Comparison of ENCODE assay signal across 23 cellular contexts in genomic region chr17:27464431-27464830, GRCh38. TPM values are rescaled to one million over a fixed set of nuclear protein-coding genes. Genes with fewer than 3 reads are reported as not detected.
DNase-seq lines count a peak whose midpoint lies in the region; ATAC-seq and TF ChIP-seq lines count a peak whose summit lies in the region.
"Had no signal": no experiment of that assay in that cellular context is flagged by ENCODE, and none has a peak within 500 bp of the region (broad histone marks: within the 10 kb centered on the region; RNA-seq: fewer than 3 reads in every experiment).

No MANE protein-coding gene starts in this region.

- no peaks in the 10 kb centered on the region for H3K9me3 ChIP-seq in Loucy (ENCODE audit: insufficient read depth, low read depth, low read length)
- no peaks in the 10 kb centered on the region for H3K9me3 ChIP-seq in endodermal cell (ENCODE audit: control insufficient read depth, low read length)
- H3K9me3 ChIP-seq: HAP-1, SK-N-SH had no signal

- H3K9me3 Mint-ChIP-seq in T-helper 1 cell treated with Interleukin-12 subunit alpha and Interleukin-12 subunit beta and Interleukin-4 antibody, amounts not matched to agents 30 μg/mL and 1 μg/mL, for 36 hours: no peaks in the 10 kb centered on the region
- no peaks in the 10 kb centered on the region for H3K9me3 Mint-ChIP-seq in activated naive CD4-positive, alpha-beta T cell treated with anti-CD3 and anti-CD28 coated beads, Interleukin-2, amount 10 ng/mL, durations not matched to agents 7 days and 5 days
- H3K9me3 Mint-ChIP-seq in endodermal cell: no peaks in the 10 kb centered on the region
- H3K9me3 Mint-ChIP-seq: CD4-positive, CD25-positive, alpha-beta regulatory T cell had no signal

- H3K27me3 Mint-ChIP-seq in T-helper 1 cell treated with Interleukin-12 subunit alpha and Interleukin-12 subunit beta and Interleukin-4 antibody, amounts not matched to agents 30 μg/mL and 1 μg/mL, for 36 hours (ENCODE audit: low read depth): no peaks in the 10 kb centered on the region
- no peaks in the 10 kb centered on the region for H3K27me3 Mint-ChIP-seq in activated naive CD4-positive, alpha-beta T cell treated with anti-CD3 and anti-CD28 coated beads, Interleukin-2, amount 10 ng/mL, durations not matched to agents 7 days and 5 days
- H3K27me3 Mint-ChIP-seq in endodermal cell (ENCODE audit: insufficient read depth): no peaks in the 10 kb centered on the region
- H3K27me3 Mint-ChIP-seq: CD4-positive, CD25-positive, alpha-beta regulatory T cell had no signal

- H3K4me3 Mint-ChIP-seq in T-helper 1 cell treated with Interleukin-12 subunit alpha and Interleukin-12 subunit beta and Interleukin-4 antibody, amounts not matched to agents 30 μg/mL and 1 μg/mL, for 36 hours: peak overlapping the region; percentile 24
- no peak overlapping the region for H3K4me3 Mint-ChIP-seq in activated naive CD4-positive, alpha-beta T cell treated with anti-CD3 and anti-CD28 coated beads, Interleukin-2, amount 10 ng/mL, durations not matched to agents 7 days and 5 days
- no peak overlapping the region for H3K4me3 Mint-ChIP-seq in endodermal cell

- no peaks in the 10 kb centered on the region for H3K9me2 ChIP-seq in Loucy (replicated peaks; ENCODE audit: low read depth, low read length)
- H3K9me2 ChIP-seq: SK-N-SH had no signal

- peak overlapping the region; percentile 50 for H3K27ac Mint-ChIP-seq in T-helper 1 cell treated with Interleukin-12 subunit alpha and Interleukin-12 subunit beta and Interleukin-4 antibody, amounts not matched to agents 30 μg/mL and 1 μg/mL, for 36 hours
- peak overlapping the region; percentile 28 for H3K27ac Mint-ChIP-seq in activated naive CD4-positive, alpha-beta T cell treated with anti-CD3 and anti-CD28 coated beads, Interleukin-2, amount 10 ng/mL, durations not matched to agents 7 days and 5 days
- H3K27ac Mint-ChIP-seq in endodermal cell: peak overlapping the region; percentile 61

- H3K36me3 Mint-ChIP-seq in T-helper 1 cell treated with Interleukin-12 subunit alpha and Interleukin-12 subunit beta and Interleukin-4 antibody, amounts not matched to agents 30 μg/mL and 1 μg/mL, for 36 hours (ENCODE audit: low read depth): peaks cover 7% of the 10 kb centered on the region
- peaks cover 6% of the 10 kb centered on the region for H3K36me3 Mint-ChIP-seq in activated naive CD4-positive, alpha-beta T cell treated with anti-CD3 and anti-CD28 coated beads, Interleukin-2, amount 10 ng/mL, durations not matched to agents 7 days and 5 days
- H3K36me3 Mint-ChIP-seq in endodermal cell (ENCODE audit: low read depth): peaks cover 3% of the 10 kb centered on the region
- H3K36me3 Mint-ChIP-seq: CD4-positive, CD25-positive, alpha-beta regulatory T cell had no signal

- H2AFZ ChIP-seq in Loucy (ENCODE audit: low read length): no peak overlapping the region
- H2AFZ ChIP-seq: GM23248 had no signal

- WGBS in endodermal cell (ENCODE audit: insufficient coverage in 1 of 2, insufficient read length in 1 of 2), 2 experiments: 100% methylated on average over 1 of the region's 1 CpG

- CTCF ChIA-PET in activated naive CD4-positive, alpha-beta T cell treated with anti-CD3 and anti-CD28 coated beads, Interleukin-2, amount 10 ng/mL, durations not matched to agents 7 days and 5 days (lab: Charles Lee): interaction anchor here (1.0 to 2.1 kb wide), 2 partner anchors 84 to 115 kb away, joined by 3 to 6 read pairs; no protein-coding TSS in a partner anchor

- H3K9ac ChIP-seq in Loucy (ENCODE audit: low read depth, low read length, poor library complexity, severe bottlenecking) (no peak overlapping the region), endodermal cell (ENCODE audit: extremely low read depth, low read length, poor library complexity, severe bottlenecking) (no peak overlapping the region)
- H3K9ac ChIP-seq: GM23248, SK-N-SH had no signal

- H3K36me3 ChIP-seq in Loucy (ENCODE audit: insufficient read depth, low read length): no peaks in the 10 kb centered on the region
- H3K36me3 ChIP-seq in endodermal cell (ENCODE audit: control insufficient read depth, insufficient read depth, low read length): no peaks in the 10 kb centered on the region
- H3K36me3 ChIP-seq: HAP-1 had no signal

- H3F3A ChIP-seq in Loucy (ENCODE audit: low read depth): peaks cover 4% of the 10 kb centered on the region; the same call in 1 of the 2 replicates

- H3K27ac ChIP-seq in endodermal cell (ENCODE audit: low read depth, low read length): no peak overlapping the region
- H3K27ac ChIP-seq: GM23248 had no signal

- no peak overlapping the region for H3K4me3 ChIP-seq in Loucy (ENCODE audit: low read length, poor library complexity, severe bottlenecking)
- H3K4me3 ChIP-seq in endodermal cell (ENCODE audit: low read length): no peak overlapping the region
- H3K4me3 ChIP-seq: GM23248, HAP-1 had no signal

- ATAC-seq in HG03457 (IDR thresholded peaks at IDR 0.05; ENCODE audit: unreplicated experiment): no peak
- ATAC-seq: PC-3 had no signal

- H3K4me1 Mint-ChIP-seq in T-helper 1 cell treated with Interleukin-12 subunit alpha and Interleukin-12 subunit beta and Interleukin-4 antibody, amounts not matched to agents 30 μg/mL and 1 μg/mL, for 36 hours (ENCODE audit: low read depth): peaks cover 79% of the 10 kb centered on the region
- H3K4me1 Mint-ChIP-seq in activated naive CD4-positive, alpha-beta T cell treated with anti-CD3 and anti-CD28 coated beads, Interleukin-2, amount 10 ng/mL, durations not matched to agents 7 days and 5 days: peaks cover 79% of the 10 kb centered on the region
- peaks cover 57% of the 10 kb centered on the region for H3K4me1 Mint-ChIP-seq in endodermal cell

- DNase-seq in T-helper 1 cell (no peak), endodermal cell (no peak), CD1c-positive myeloid dendritic cell (ENCODE audit: extremely low spot score) (no peak)
- DNase-seq in activated naive CD4-positive, alpha-beta T cell treated with anti-CD3 and anti-CD28 coated beads, Interleukin-2, amount 10 ng/mL, durations not matched to agents 7 days and 5 days: no peak
- no peak for DNase-seq in activated naive CD4-positive, alpha-beta T cell treated with Interleukin-2 at 50 U/mL for 16 hours
- DNase-seq: CD4-positive, CD25-positive, alpha-beta regulatory T cell; GF-D8; GM23248; IMR-90; KG1; MM.1S; NCI-H1694; NCI-H2029 treated with DMSO at 0.1 percent for 48 hours; NCI-H446 treated with DMSO at 0.1 percent for 48 hours; NCI-H526; NCI-H82; NK-92 treated with Interleukin-12 subunit alpha and Interleukin-12 subunit beta, amount 100 ng/mL, for 24 hours; PC-3; SK-N-SH had no signal

- TF ChIP-seq CTCF in Loucy (conservative IDR thresholded peaks at IDR 0.05; ENCODE audit: low read length) (no peak), endodermal cell (conservative IDR thresholded peaks at IDR 0.05) (no peak)

- H3K27me3 ChIP-seq in Loucy (ENCODE audit: insufficient read depth, low read length, poor library complexity, severe bottlenecking) (no peaks in the 10 kb centered on the region), endodermal cell (ENCODE audit: control insufficient read depth, insufficient read depth, low read length, poor library complexity, severe bottlenecking) (no peaks in the 10 kb centered on the region)

- peaks cover 87% of the 10 kb centered on the region for H3K79me2 ChIP-seq in Loucy (ENCODE audit: insufficient read depth, low read length)

- H3K4me2 ChIP-seq in Loucy (ENCODE audit: low read depth, low read length, poor library complexity, severe bottlenecking): peak overlapping the region; percentile 97
- H3K4me2 ChIP-seq: SK-N-SH had no signal

- H3K4me1 ChIP-seq in Loucy (ENCODE audit: insufficient read depth, low read length, poor library complexity, severe bottlenecking) (peaks cover 69% of the 10 kb centered on the region), endodermal cell (ENCODE audit: control insufficient read depth, insufficient read depth, low read length) (peaks cover 17% of the 10 kb centered on the region)
- H3K4me1 ChIP-seq: HAP-1 had no signal

- H4K20me1 ChIP-seq in Loucy (ENCODE audit: insufficient read depth, low read length, poor library complexity, severe bottlenecking): peaks cover 4% of the 10 kb centered on the region

RNA-seq across cellular contexts. Expression of gene KSR1, which starts 8.2 kb away (rescaled TPM):
- total RNA-seq in endodermal cell: 10 to 100 TPM; 33.7 to 46.3 TPM
- polyA plus RNA-seq in endodermal cell (2013, experiment 1 of 2): 18.3 TPM
- polyA plus RNA-seq in endodermal cell (2013, experiment 2 of 2): 18.3 TPM
